Comparison of ENCODE assay signal across 8 cellular contexts in genomic region chr10:73494213-73494612, GRCh38. TPM values are rescaled to one million over a fixed set of nuclear protein-coding genes. Genes with fewer than 3 reads are reported as not detected.
DNase-seq lines count a peak whose midpoint lies in the region; ATAC-seq and TF ChIP-seq lines count a peak whose summit lies in the region.

No MANE protein-coding gene starts in this region.

- peaks cover 68% of the 10 kb centered on the region for H3K4me1 ChIP-seq in left ventricle myocardium inferior
- peaks cover 34% of the 10 kb centered on the region for H3K4me1 ChIP-seq in adipocyte (ENCODE audit: control insufficient read depth, insufficient read depth, low read length)
- H3K4me1 ChIP-seq in mesenchymal stem cell (ENCODE audit: control insufficient read depth, insufficient read depth, low read depth, low read length) = peaks cover 7% of the 10 kb centered on the region
- H3K4me1 ChIP-seq in vagina = peaks cover 61% of the 10 kb centered on the region

- no peak overlapping the region for H2AK5ac ChIP-seq in mesenchymal stem cell (ENCODE audit: low read length, severe bottlenecking)

- peak overlapping the region; percentile 65 for H3K4me2 ChIP-seq in mesenchymal stem cell (ENCODE audit: low read length, poor library complexity, severe bottlenecking)

- H3K9me3 ChIP-seq in left ventricle myocardium inferior (replicated peaks) (no peaks in the 10 kb centered on the region), adipocyte (ENCODE audit: control insufficient read depth, low read length) (no peaks in the 10 kb centered on the region), mesenchymal stem cell (ENCODE audit: control insufficient read depth, low read length) (no peaks in the 10 kb centered on the region), vagina (no peaks in the 10 kb centered on the region)

- H3K36me3 ChIP-seq in left ventricle myocardium inferior (peaks cover 15% of the 10 kb centered on the region), adipocyte (ENCODE audit: control insufficient read depth, insufficient read depth, low read length, severe bottlenecking) (peaks cover 3% of the 10 kb centered on the region), mesenchymal stem cell (ENCODE audit: control insufficient read depth in 1 of 2, insufficient read depth in 2 of 2, low read depth in 1 of 2, low read length in 2 of 2) (peaks cover 10 to 29% of the 10 kb centered on the region in 2 experiments), vagina (peaks cover 0 to 14% of the 10 kb centered on the region in 2 donors)

- no peak overlapping the region for H2AFZ ChIP-seq in mesenchymal stem cell (ENCODE audit: low read depth, low read length)

- intact Hi-C loops in left ventricle myocardium inferior (cut with micrococcal nuclease) (no loop called here), left cardiac atrium (cut with DNase I) (no loop called here), vagina (cut with DNase I) (loop anchor here (10.0 kb wide), 1 partner anchor 329 kb away; the partner anchor contains the start of genes ECD and FAM149B1)

- H3K14ac ChIP-seq in mesenchymal stem cell (ENCODE audit: low read length in 2 of 2) = no peak overlapping the region

- no peak overlapping the region for H2BK15ac ChIP-seq in mesenchymal stem cell (ENCODE audit: low read depth, poor library complexity, severe bottlenecking)

- H3K9ac ChIP-seq in adipocyte (ENCODE audit: low read length) (peak overlapping the region; percentile 100), mesenchymal stem cell (ENCODE audit: low read length) (peak overlapping the region; percentile 99)

- H3K4ac ChIP-seq in mesenchymal stem cell (ENCODE audit: low read depth in 1 of 2, low read length in 2 of 2) = peak overlapping the region in 1 of 2 experiments; percentile 59

- no peak overlapping the region for H2BK5ac ChIP-seq in mesenchymal stem cell (ENCODE audit: low read depth, low read length, poor library complexity, severe bottlenecking)

- H3K27me3 ChIP-seq in left ventricle myocardium inferior (ENCODE audit: low read depth) = no peaks in the 10 kb centered on the region
- no peaks in the 10 kb centered on the region for H3K27me3 ChIP-seq in adipocyte (replicated peaks; ENCODE audit: control insufficient read depth, insufficient read depth, low read length)
- no peaks in the 10 kb centered on the region for H3K27me3 ChIP-seq in mesenchymal stem cell (ENCODE audit: control insufficient read depth in 1 of 2, insufficient read depth in 1 of 2, low read length in 2 of 2)
- H3K27me3 ChIP-seq in vagina = no peaks in the 10 kb centered on the region

- TF ChIP-seq CTCF in left ventricle myocardium inferior (IDR thresholded peaks at IDR 0.05; ENCODE audit: borderline replicate concordance) (no peak), vagina (IDR thresholded peaks at IDR 0.05) (no peak)

- no peak overlapping the region for H4K91ac ChIP-seq in mesenchymal stem cell (ENCODE audit: low read length)

- ATAC-seq in left cardiac atrium = no peak

- 95% methylated on average over 15 of the region's 15 CpGs for WGBS in mesenchymal stem cell

- H3K18ac ChIP-seq in mesenchymal stem cell (ENCODE audit: low read depth in 1 of 2, low read length in 2 of 2) = no peak overlapping the region

- peak overlapping the region; percentile 73 for H4K8ac ChIP-seq in mesenchymal stem cell (ENCODE audit: low read length)

- peaks cover 3% of the 10 kb centered on the region for H3K79me1 ChIP-seq in mesenchymal stem cell (replicated peaks; ENCODE audit: low read length, poor library complexity, severe bottlenecking)

- peak overlapping the region; percentile 99 for H3K27ac ChIP-seq in left ventricle myocardium inferior (replicated peaks)
- peak overlapping the region; percentile 77 for H3K27ac ChIP-seq in mesenchymal stem cell (ENCODE audit: low read length, poor library complexity, severe bottlenecking)
- H3K27ac ChIP-seq in vagina = peak overlapping the region; percentile 1

- no peak overlapping the region for H3K23ac ChIP-seq in mesenchymal stem cell (ENCODE audit: low read length in 2 of 2)

- no peak overlapping the region for H2BK12ac ChIP-seq in mesenchymal stem cell (ENCODE audit: low read length in 2 of 2)

- H2BK120ac ChIP-seq in mesenchymal stem cell (ENCODE audit: low read depth, low read length) = no peak overlapping the region

- H3K4me3 ChIP-seq in left ventricle myocardium inferior = peak overlapping the region; percentile 97
- H3K4me3 ChIP-seq in adipocyte (ENCODE audit: low read length) = peak overlapping the region; percentile 99
- H3K4me3 ChIP-seq in mesenchymal stem cell (ENCODE audit: insufficient read depth in 1 of 2, low read depth in 1 of 2, low read length in 2 of 2) = peak overlapping the region in 1 of 2 experiments; percentile 97
- peak overlapping the region; percentile 6 to 92 for H3K4me3 ChIP-seq in vagina

- DNase-seq in left ventricle myocardium inferior (no peak), left cardiac atrium (no peak), adipocyte (ENCODE audit: low read depth) (no peak), mesenchymal stem cell (peak; percentile 7), vagina (ENCODE audit: extremely low spot score in 2 of 2) (no peak), NCI-H82 (lab: John Stamatoyannopoulos, UW) (no peak), cortex of kidney (lab: John Stamatoyannopoulos, UW) (no peak)
- DNase-seq in NK-92 treated with Interleukin-12 subunit alpha and Interleukin-12 subunit beta, amount 100 ng/mL, for 24 hours (lab: John Stamatoyannopoulos, UW) = no peak

- no peak for TF ChIP-seq POLR2A in vagina (IDR thresholded peaks at IDR 0.05)

RNA-seq across cellular contexts. Expression of gene PPP3CB, which starts 1.6 kb away (rescaled TPM):
- total RNA-seq in left ventricle myocardium inferior = 64.5 TPM
- 10 to 100 TPM; 44.0 to 45.7 TPM for total RNA-seq in left cardiac atrium
- polyA plus RNA-seq in mesenchymal stem cell (2013, experiment 1 of 2) = 32.2 TPM
- polyA plus RNA-seq in mesenchymal stem cell (2013, experiment 2 of 2) = 32.6 TPM
- 46.2 TPM for total RNA-seq in vagina

Comparison
In these comparisons a context has a peak if more than half of its experiments do, and no peak if none do; other contexts are left out.
1. H3K27ac ChIP-seq: peak in every context shown above with its lines; median percentile 99 in left ventricle myocardium inferior; 77 in mesenchymal stem cell; 1 in vagina.